Comparison of ENCODE assay signal across 24 cellular contexts in genomic region chr3:13863929-13864595, GRCh38. TPM values are rescaled to one million over a fixed set of nuclear protein-coding genes. Genes with fewer than 3 reads are reported as not detected.
"Had no signal": no experiment of that assay in that cellular context is flagged by ENCODE, and none has a peak within 500 bp of the region (broad histone marks: within the 10 kb centered on the region; RNA-seq: fewer than 3 reads in every experiment).

No MANE protein-coding gene starts in this region.

- H3K9me3 Mint-ChIP-seq: activated naive CD4-positive, alpha-beta T cell treated with anti-CD3 and anti-CD28 coated beads, Interleukin-2, amount 50 U/mL, for 72 hours; activated T-cell treated with anti-CD3 and anti-CD28 coated beads, Interleukin-2, amount 50 U/mL, for 24 hours; effector memory CD8-positive, alpha-beta T cell had no signal

- H3K4me3 Mint-ChIP-seq: activated CD8-positive, alpha-beta memory T cell treated with anti-CD3 and anti-CD28 coated beads, Interleukin-2, amount 10 ng/mL, durations not matched to agents 7 days and 5 days; activated T-cell treated with anti-CD3 and anti-CD28 coated beads, Interleukin-2, amount 50 U/mL, for 24 hours; effector memory CD8-positive, alpha-beta T cell; naive B cell had no signal

- H3K36me3 ChIP-seq: right atrium auricular region, tibial nerve, vagina had no signal

- H3K4me3 ChIP-seq: body of pancreas, right atrium auricular region, skin epidermis, tibial nerve, vagina had no signal

- H3K27ac ChIP-seq: body of pancreas, epithelial cell of prostate, right atrium auricular region, skin epidermis, tibial nerve, vagina had no signal

- H3K27me3 ChIP-seq: body of pancreas, right atrium auricular region, vagina had no signal

- DNase-seq: activated CD4-positive, alpha-beta T cell treated with anti-CD3 and anti-CD28 coated beads, Interleukin-2, amount 50 U/mL, for 48 hours; activated CD4-positive, CD25-positive, alpha-beta regulatory T cell treated with anti-CD3 and anti-CD28 coated beads, Interleukin-2, amount 50 U/mL, for 72 hours; activated CD8-positive, alpha-beta memory T cell treated with anti-CD3 and anti-CD28 coated beads, Interleukin-2, amount 10 ng/mL, durations not matched to agents 7 days and 5 days; activated effector memory CD4-positive, alpha-beta T cell treated with Interleukin-2 at 50 U/mL for 16 hours; activated T-cell treated with anti-CD3 and anti-CD28 coated beads, Interleukin-2, amount 50 U/mL, for 24 hours; amygdala; body of pancreas; central memory CD4-positive, alpha-beta T cell; effector memory CD8-positive, alpha-beta T cell; foreskin melanocyte; naive B cell; nucleus accumbens; stimulated activated CD4-positive, alpha-beta T cell treated with anti-CD3 and anti-CD28 coated beads, Interleukin-4, amount 100 ng/mL, for 4 hours; stimulated activated CD8-positive, alpha-beta memory T cell treated with anti-CD3 and anti-CD28 coated beads, Interleukin-4, amount 100 ng/mL, for 48 hours; stimulated activated naive CD4-positive, alpha-beta T cell treated with Interleukin-2 at 50 U/mL for 16 hours; substantia nigra had no signal

- H3K27ac Mint-ChIP-seq: activated CD8-positive, alpha-beta memory T cell treated with anti-CD3 and anti-CD28 coated beads, Interleukin-2, amount 10 ng/mL, durations not matched to agents 7 days and 5 days; activated naive CD4-positive, alpha-beta T cell treated with anti-CD3 and anti-CD28 coated beads, Interleukin-2, amount 50 U/mL, for 72 hours; activated T-cell treated with anti-CD3 and anti-CD28 coated beads, Interleukin-2, amount 50 U/mL, for 24 hours; progenitor cell of endocrine pancreas had no signal

- H3K4me1 ChIP-seq: body of pancreas, right atrium auricular region, tibial nerve, vagina had no signal

- ATAC-seq: activated CD8-positive, alpha-beta memory T cell treated with anti-CD3 and anti-CD28 coated beads, Interleukin-2, amount 10 ng/mL, durations not matched to agents 7 days and 5 days; activated naive CD4-positive, alpha-beta T cell treated with anti-CD3 and anti-CD28 coated beads, Interleukin-2, amount 50 U/mL, for 72 hours; body of pancreas; effector memory CD8-positive, alpha-beta T cell had no signal

- H3K9me3 ChIP-seq: body of pancreas, right atrium auricular region, tibial nerve, vagina had no signal

- H3K36me3 Mint-ChIP-seq: activated CD8-positive, alpha-beta memory T cell treated with anti-CD3 and anti-CD28 coated beads, Interleukin-2, amount 10 ng/mL, durations not matched to agents 7 days and 5 days; activated naive CD4-positive, alpha-beta T cell treated with anti-CD3 and anti-CD28 coated beads, Interleukin-2, amount 50 U/mL, for 72 hours had no signal

RNA-seq across cellular contexts. Expression of gene WNT7A, which starts 15.8 kb away (rescaled TPM):
- total RNA-seq: activated CD8-positive, alpha-beta memory T cell treated with anti-CD3 and anti-CD28 coated beads, Interleukin-2, amount 10 ng/mL, durations not matched to agents 7 days and 5 days; fibroblast of lung; progenitor cell of endocrine pancreas; right atrium auricular region; vagina had no signal
- polyA plus RNA-seq: fibroblast of lung had no signal
